ENCODE assay signal across 26 cellular contexts in the genomic region with DNA sequence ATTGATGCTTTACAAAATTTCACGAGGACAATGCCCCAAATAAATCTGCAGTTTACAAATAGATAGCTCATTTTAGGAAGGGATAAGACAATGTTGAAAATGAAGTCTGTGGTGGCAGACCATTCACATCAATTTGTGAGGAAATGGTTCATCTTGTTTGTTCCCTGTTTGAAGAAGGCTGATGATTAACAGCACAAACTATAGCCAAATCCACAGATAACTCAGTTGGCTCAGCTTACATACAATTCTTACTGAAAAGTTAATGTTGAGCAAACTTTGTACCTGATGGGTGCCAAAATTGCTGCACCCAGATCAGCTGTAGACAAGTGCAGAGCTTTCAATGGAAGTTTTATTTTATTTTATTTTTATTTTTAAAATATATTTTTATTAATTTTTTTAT.
DNase-seq lines count a peak whose midpoint lies in the region; ATAC-seq, FAIRE-seq and TF ChIP-seq lines count a peak whose summit lies in the region.
"Had no signal": no experiment of that assay in that cellular context is flagged by ENCODE, and none has a peak within 500 bp of the region (broad histone marks: within the 10 kb centered on the region; RNA-seq: fewer than 3 reads in every experiment).

No MANE protein-coding gene starts in this region.

- dilution Hi-C loops in keratinocyte (cut with MboI; ENCODE audit: extremely low pct_ligation_motif_present, low sequenced_read_pairs) = no loop called here

- no peaks in the 10 kb centered on the region for H3K79me2 ChIP-seq in keratinocyte (ENCODE audit: control insufficient read depth, insufficient read depth, low read length)

- no peaks in the 10 kb centered on the region for H3K9me1 ChIP-seq in keratinocyte (ENCODE audit: control insufficient read depth, extremely low read depth, insufficient read depth, low read length)

- H3K9ac ChIP-seq in keratinocyte (ENCODE audit: control insufficient read depth, extremely low read depth, insufficient read depth, low read length) = no peak overlapping the region
- H3K9ac ChIP-seq: BLaER1 had no signal

- H3K27me3 ChIP-seq in keratinocyte (ENCODE audit: control insufficient read depth, extremely low read depth, insufficient read depth, low read length) = no peaks in the 10 kb centered on the region
- H3K27me3 ChIP-seq in right lobe of liver = no peaks in the 10 kb centered on the region
- H3K27me3 ChIP-seq: BE2C, BLaER1 had no signal

- WGBS in right lobe of liver (ENCODE audit: insufficient coverage, low coverage, low lambda C conversion rate, missing lambda C conversion rate) = 18% methylated on average over 1 of the region's 1 CpG

- H3K9me3 ChIP-seq in keratinocyte (ENCODE audit: control insufficient read depth, low read depth, low read length) = no peaks in the 10 kb centered on the region
- H3K9me3 ChIP-seq in right lobe of liver = no peaks in the 10 kb centered on the region
- H3K9me3 ChIP-seq: BE2C, BLaER1 had no signal

- H3K36me3 ChIP-seq in keratinocyte (ENCODE audit: control insufficient read depth in 2 of 2, extremely low read depth in 1 of 2, insufficient read depth in 2 of 2, low read length in 2 of 2) = no peaks in the 10 kb centered on the region
- no peaks in the 10 kb centered on the region for H3K36me3 ChIP-seq in right lobe of liver
- H3K36me3 ChIP-seq: BE2C, BLaER1 had no signal

- no peaks in the 10 kb centered on the region for H4K20me1 ChIP-seq in keratinocyte (ENCODE audit: control insufficient read depth, extremely low read depth, insufficient read depth, low read length)
- H4K20me1 ChIP-seq: BLaER1 had no signal

- H2AFZ ChIP-seq in keratinocyte (ENCODE audit: control insufficient read depth, low read length) = no peak overlapping the region

- H3K4me3 ChIP-seq in keratinocyte (ENCODE audit: control insufficient read depth in 2 of 3, extremely low read depth in 1 of 3, insufficient read depth in 2 of 3, low read depth in 1 of 3, low read length in 3 of 3) = no peak overlapping the region
- no peak overlapping the region for H3K4me3 ChIP-seq in right lobe of liver
- H3K4me3 ChIP-seq: BLaER1 had no signal

- TF ChIP-seq POLR2A in right lobe of liver (IDR thresholded peaks at IDR 0.05) (no peak), GM12891 (IDR thresholded peaks at IDR 0.05; ENCODE audit: low read depth, low read length) (no peak)

- H3K27ac ChIP-seq in keratinocyte (ENCODE audit: control insufficient read depth, insufficient read depth, low read length) (no peak overlapping the region), right lobe of liver (no peak overlapping the region)
- H3K27ac ChIP-seq: BLaER1 had no signal

- no peak for TF ChIP-seq CTCF in keratinocyte (optimal IDR thresholded peaks at IDR 0.05 in 1 of 3, IDR thresholded peaks at IDR 0.05 in 1 of 3, conservative IDR thresholded peaks at IDR 0.05 in 1 of 3; ENCODE audit: extremely low read depth in 1 of 3, insufficient read depth in 2 of 3, low read length in 3 of 3)
- no peak for TF ChIP-seq CTCF in right lobe of liver (IDR thresholded peaks at IDR 0.05)

- peak; percentile 87 to 95 (median 92) for ATAC-seq in right lobe of liver

- intact Hi-C loops in right lobe of liver (cut with DNase I) = no loop called here

- H3K4me1 ChIP-seq in keratinocyte (ENCODE audit: control insufficient read depth, extremely low read depth, insufficient read depth, low read length) (no peaks in the 10 kb centered on the region), right lobe of liver (peaks cover 0 to 5% (median 0%) of the 10 kb centered on the region in 4 donors)
- H3K4me1 ChIP-seq: BE2C, BLaER1 had no signal

- peak; percentile 23 for FAIRE-seq in HTR-8/SVneo (lab: Jason Lieb, UNC)
- peak; percentile 57 for FAIRE-seq in keratinocyte (lab: Jason Lieb, UNC)
- peak; percentile 61 for FAIRE-seq in urothelium cell line (lab: Jason Lieb, UNC)
- FAIRE-seq in GM12891 (lab: Jason Lieb, UNC) = no peak
- FAIRE-seq: A204.1, GM12892, GM18507 had no signal

- no peak for DNase-seq in HTR-8/SVneo (ENCODE audit: insufficient read length, low spot score)
- DNase-seq in keratinocyte (ENCODE audit: low read depth, low spot score) = no peak
- DNase-seq in right lobe of liver = peak in 1 of 3 donors; percentile 49
- DNase-seq in urothelium cell line (ENCODE audit: low spot score) = no peak
- DNase-seq in GM12891 (ENCODE audit: insufficient read length, low spot score) = no peak
- DNase-seq in GDM1 (lab: John Stamatoyannopoulos, UW) = no peak
- no peak for DNase-seq in stimulated activated naive CD4-positive, alpha-beta T cell treated with Interleukin-2 at 50 U/mL for 16 hours (lab: John Stamatoyannopoulos, UW)
- DNase-seq: 8988T; ACHN; BE2C; C1 segment of cervical spinal cord; CD4-positive, alpha-beta memory T cell; CD4-positive, CD25-positive, alpha-beta regulatory T cell; CD8-positive, alpha-beta memory T cell; COR-L47; DMS 273 treated with DMSO at 0.1 percent for 48 hours; DMS153; DMS53; DMS79; DND-41; EL; GF-D8 had no signal

- no peak overlapping the region for H3K4me2 ChIP-seq in keratinocyte (ENCODE audit: control insufficient read depth, extremely low read depth, insufficient read depth, low read depth, low read length)
- H3K4me2 ChIP-seq: BLaER1 had no signal

TF ChIP-seq in GM12891, 5 proteins besides CTCF, POLR2A, EP300 and RAD21:
- TF ChIP-seq PAX5 (IDR thresholded peaks at IDR 0.05; ENCODE audit: insufficient read depth, low read length, severe bottlenecking) (no peak), SPI1 (IDR thresholded peaks at IDR 0.05; ENCODE audit: low read depth, low read length) (no peak), TAF1 (IDR thresholded peaks at IDR 0.05; ENCODE audit: low read depth, low read length) (no peak), POU2F2 (IDR thresholded peaks at IDR 0.05; ENCODE audit: low read depth, low read length) (no peak), POLR2AphosphoS5 (IDR thresholded peaks at IDR 0.05; ENCODE audit: low read depth, low read length) (no peak)
